Comparison of ENCODE assay signal across 6 cellular contexts in genomic region chr9:66814038-66814437, GRCh38.
DNase-seq lines count a peak whose midpoint lies in the region; ATAC-seq, FAIRE-seq and TF ChIP-seq lines count a peak whose summit lies in the region.
"Not testable (repeated sequence)": the region's sequence is repeated elsewhere in the genome, so short reads cannot be mapped to it uniquely, and the experiment has no call there.

No MANE protein-coding gene starts in this region.

- not testable (repeated sequence) for H3K9me3 ChIP-seq in HUES64 (ENCODE audit: insufficient read depth, low read depth, low read length); PC-3 (ENCODE audit: low read length); H1 (ENCODE audit: insufficient read depth in 2 of 2, low read depth in 1 of 2, low read length in 1 of 2); neural progenitor cell (ENCODE audit: low read depth)

- not testable (repeated sequence) for H4K91ac ChIP-seq in H1 (replicated peaks; ENCODE audit: insufficient read length, low read length)

- not testable (repeated sequence) for H3K4me3 ChIP-seq in GM23338; HUES64 (ENCODE audit: low read length); PC-3 (ENCODE audit: low read length); H1 (ENCODE audit: extremely low read depth in 1 of 4, insufficient read depth in 2 of 4, low read depth in 3 of 4, low read length in 4 of 4); neural progenitor cell

- not testable (repeated sequence) for TF ChIP-seq POLR2A in H1 (IDR thresholded peaks at IDR 0.05; ENCODE audit: control extremely low read depth in 1 of 2, low read depth in 2 of 2, low read length in 2 of 2)

- H2BK5ac ChIP-seq in H1 (ENCODE audit: low read depth, low read length): not testable (repeated sequence)

- not testable (repeated sequence) for H3F3A ChIP-seq in GM23338 (replicated peaks; ENCODE audit: low read depth); PC-3 (ENCODE audit: low read length, unreplicated experiment)
- peaks cover 21% of the 10 kb centered on the region for H3F3A ChIP-seq in neural progenitor cell (ENCODE audit: low read depth)

- CTCF ChIA-PET in PC-3 (lab: Charles Lee); H1 (lab: Charles Lee; ENCODE audit: partially characterized antibody): not testable (repeated sequence)

- not testable (repeated sequence) for H3K79me2 ChIP-seq in GM23338 (replicated peaks; ENCODE audit: insufficient read depth); PC-3 (ENCODE audit: low read length); H1 (ENCODE audit: control insufficient read depth in 1 of 2, insufficient read depth in 2 of 2, low read length in 2 of 2); neural progenitor cell (ENCODE audit: low read depth)

- H4K20me1 ChIP-seq in GM23338 (replicated peaks; ENCODE audit: insufficient read depth); PC-3 (ENCODE audit: low read length); H1 (replicated peaks in 1 of 2; ENCODE audit: control insufficient read depth in 1 of 2, insufficient read depth in 2 of 2, low read length in 2 of 2); neural progenitor cell (ENCODE audit: low read depth): not testable (repeated sequence)

- not testable (repeated sequence) for H3K14ac ChIP-seq in H1 (ENCODE audit: insufficient read length)

- not testable (repeated sequence) for H3K27me3 Mint-ChIP-seq in GM23338 (ENCODE audit: insufficient read depth, low read depth, poor library complexity); neural progenitor cell (ENCODE audit: insufficient read depth, low read depth)

- not testable (repeated sequence) for H3K4me1 ChIP-seq in GM23338 (ENCODE audit: insufficient read depth); HUES64 (ENCODE audit: insufficient read depth, low read length); PC-3 (ENCODE audit: insufficient read depth, low read length); H1 (replicated peaks in 1 of 4; ENCODE audit: control insufficient read depth in 3 of 4, insufficient read depth in 4 of 4, low read length in 3 of 4); foreskin keratinocyte
- H3K4me1 ChIP-seq in neural progenitor cell: peaks cover 22% of the 10 kb centered on the region

- not testable (repeated sequence) for H3K23me2 ChIP-seq in H1 (ENCODE audit: low read depth, low read length)

- not testable (repeated sequence) for H3K9ac ChIP-seq in HUES64 (ENCODE audit: low read depth, low read length); PC-3 (ENCODE audit: low read length); H1 (replicated peaks in 1 of 4; ENCODE audit: extremely low read depth in 1 of 4, low read depth in 3 of 4, low read length in 3 of 4); neural progenitor cell

- H2BK12ac ChIP-seq in H1 (ENCODE audit: low read depth, low read length): 0 out of 2 replicates have a peak overlapping the region, but pooled peaks have one; percentile 39

- H2BK120ac ChIP-seq in H1 (replicated peaks; ENCODE audit: low read depth, low read length): not testable (repeated sequence)

- H2BK15ac ChIP-seq in H1 (ENCODE audit: low read length): not testable (repeated sequence)

- H3K56ac ChIP-seq in H1 (replicated peaks; ENCODE audit: insufficient read length, low read depth, low read length): not testable (repeated sequence)

- ATAC-seq in GM23338: not testable (repeated sequence)
- ATAC-seq in PC-3 (peak; percentile 75), foreskin keratinocyte (peak; percentile 78)

- POLR2A ChIA-PET in PC-3 (lab: Charles Lee; ENCODE audit: unreplicated experiment); H1 (lab: Charles Lee; ENCODE audit: partially characterized antibody): not testable (repeated sequence)

- not testable (repeated sequence) for H3K4ac ChIP-seq in H1 (replicated peaks; ENCODE audit: insufficient read length, low read depth, low read length)

- TF ChIP-seq EP300 in H1 (IDR thresholded peaks at IDR 0.05; ENCODE audit: borderline replicate concordance in 1 of 2, low read depth in 2 of 2, low read length in 2 of 2): not testable (repeated sequence)

- FAIRE-seq in H1 (lab: Jason Lieb, UNC): not testable (repeated sequence)

- H3K27ac Mint-ChIP-seq in GM23338: peak overlapping the region; percentile 75; the same call in 1 of the 2 replicates
- H3K27ac Mint-ChIP-seq in neural progenitor cell: peak overlapping the region; percentile 46

- not testable (repeated sequence) for H3K9me2 ChIP-seq in GM23338 (ENCODE audit: insufficient read depth); PC-3 (replicated peaks; ENCODE audit: low read length)

- peak overlapping the region; percentile 53 for H3K4me2 ChIP-seq in GM23338
- H3K4me2 ChIP-seq in PC-3 (ENCODE audit: low read length); H1 (ENCODE audit: insufficient read depth in 1 of 2, low read depth in 2 of 2, low read length in 2 of 2): not testable (repeated sequence)
- H3K4me2 ChIP-seq in neural progenitor cell: peak overlapping the region; percentile 12

- BruUV-seq in PC-3 (replicated peaks; lab: Mats Ljungman, UMichigan): not testable (repeated sequence)

- H3K36me3 ChIP-seq in GM23338 (ENCODE audit: insufficient read depth); HUES64 (ENCODE audit: insufficient read depth, low read length); PC-3 (ENCODE audit: low read depth, low read length); H1 (ENCODE audit: control insufficient read depth in 2 of 4, insufficient read depth in 4 of 4, low read length in 3 of 4); neural progenitor cell: not testable (repeated sequence)

- H3K79me1 ChIP-seq in H1 (ENCODE audit: low read depth, low read length): not testable (repeated sequence)

- H3K27me3 ChIP-seq in GM23338 (ENCODE audit: insufficient read depth); HUES64 (ENCODE audit: insufficient read depth, low read length); PC-3 (ENCODE audit: low read length); H1 (replicated peaks in 1 of 4; ENCODE audit: control insufficient read depth in 3 of 4, extremely low read depth in 1 of 4, insufficient read depth in 3 of 4, low read length in 3 of 4); foreskin keratinocyte; neural progenitor cell: not testable (repeated sequence)

- not testable (repeated sequence) for H3K4me3 Mint-ChIP-seq in GM23338, neural progenitor cell

- not testable (repeated sequence) for H3K36me3 Mint-ChIP-seq in GM23338 (ENCODE audit: low read depth); neural progenitor cell

- no CpG with 5 or more reads among the region's 3 CpGs for WGBS in HUES64
- WGBS in H1 (ENCODE audit: extremely low coverage in 1 of 2, insufficient coverage in 1 of 2, insufficient read length in 1 of 2, insufficient replicate concordance in 2 of 2, low coverage in 1 of 2, low lambda C conversion rate in 2 of 2, missing lambda C conversion rate in 1 of 2), 2 experiments: 56% methylated on average over 2 of the region's 3 CpGs; no CpG with 5 or more reads in 1 of the 2 experiments

- not testable (repeated sequence) for H3K9me3 Mint-ChIP-seq in GM23338, neural progenitor cell

- not testable (repeated sequence) for H2BK20ac ChIP-seq in H1 (ENCODE audit: low read length)

- intact Hi-C loops in PC-3 (cut with micrococcal nuclease): not testable (repeated sequence)

- not testable (repeated sequence) for H4K5ac ChIP-seq in H1 (ENCODE audit: insufficient read length, low read depth, low read length)

- not testable (repeated sequence) for H4K8ac ChIP-seq in H1 (ENCODE audit: extremely low read depth, insufficient read depth, low read length)

- H3K27ac ChIP-seq in GM23338 (ENCODE audit: low read depth): peak overlapping the region; percentile 88; the same call in 1 of the 2 replicates
- H3K27ac ChIP-seq in HUES64 (ENCODE audit: low read depth, low read length): peak overlapping the region; percentile 70; the same call in 1 of the 2 replicates
- H3K27ac ChIP-seq in PC-3 (ENCODE audit: low read length); H1 (ENCODE audit: low read depth, low read length); foreskin keratinocyte: not testable (repeated sequence)
- H3K27ac ChIP-seq in neural progenitor cell: peak overlapping the region; percentile 23

- not testable (repeated sequence) for TF ChIP-seq RAD21 in H1 (IDR thresholded peaks at IDR 0.05 in 1 of 2, conservative IDR thresholded peaks at IDR 0.05 in 1 of 2; ENCODE audit: low read depth in 2 of 2, low read length in 2 of 2)

- H3K23ac ChIP-seq in H1 (ENCODE audit: insufficient read length): not testable (repeated sequence)

- H2AK5ac ChIP-seq in H1 (ENCODE audit: low read depth, low read length): not testable (repeated sequence)

- not testable (repeated sequence) for TF ChIP-seq CTCF in GM23338 (conservative IDR thresholded peaks at IDR 0.05; ENCODE audit: low read depth in 2 of 2); PC-3 (conservative IDR thresholded peaks at IDR 0.05; ENCODE audit: low read depth, low read length); H1 (IDR thresholded peaks at IDR 0.05; ENCODE audit: control extremely low read depth in 1 of 3, insufficient read depth in 1 of 3, low read depth in 1 of 3, low read length in 3 of 3); foreskin keratinocyte (conservative IDR thresholded peaks at IDR 0.05); neural progenitor cell (IDR thresholded peaks at IDR 0.05)

- H2AFZ ChIP-seq in GM23338: peak overlapping the region; percentile 78; the same call in 1 of the 2 replicates
- H2AFZ ChIP-seq in PC-3 (ENCODE audit: low read length); H1 (ENCODE audit: low read length); neural progenitor cell (replicated peaks): not testable (repeated sequence)

- H3K18ac ChIP-seq in H1 (ENCODE audit: extremely low read depth, low read length): not testable (repeated sequence)

- H3K4me1 Mint-ChIP-seq in GM23338: not testable (repeated sequence)
- peaks cover 15% of the 10 kb centered on the region for H3K4me1 Mint-ChIP-seq in neural progenitor cell

- not testable (repeated sequence) for DNase-seq in GM23338 (ENCODE audit: low spot score); PC-3; H1 (ENCODE audit: low read depth in 1 of 2, low spot score in 2 of 2); foreskin keratinocyte; neural progenitor cell (ENCODE audit: low spot score)
